8 cellular contexts compared by ENCODE assay signal in the genomic region with DNA sequence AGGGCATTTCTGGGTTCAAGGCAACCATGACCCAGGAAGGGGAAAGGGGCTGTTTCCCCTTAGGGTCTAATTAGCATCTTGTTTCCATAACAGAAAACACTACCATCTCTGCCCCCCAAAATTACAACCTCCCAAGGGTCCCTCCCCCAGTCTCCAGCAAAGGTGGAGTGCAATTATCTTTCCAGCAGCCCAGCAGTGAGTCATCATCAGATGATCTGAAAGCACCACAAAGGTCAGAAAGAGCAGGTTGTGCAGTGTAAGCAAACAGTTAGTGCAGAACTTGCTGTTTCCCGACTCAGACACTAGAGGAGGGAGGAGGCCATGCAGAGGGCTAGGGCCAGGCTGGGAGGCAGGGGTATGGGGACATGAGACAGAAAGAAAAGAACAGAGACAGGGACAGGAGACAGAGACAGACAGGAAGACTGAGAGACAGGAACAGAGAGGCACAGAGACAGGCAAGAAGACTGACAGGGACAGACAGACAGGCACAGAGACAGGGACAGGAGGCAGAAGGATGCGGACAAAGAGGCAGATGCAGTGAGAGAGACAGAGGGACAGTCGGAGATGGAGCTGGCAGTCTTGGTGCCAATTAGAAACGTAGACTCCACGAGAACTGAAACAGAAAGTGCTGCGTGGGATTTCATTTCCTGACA.
DNase-seq lines count a peak whose midpoint lies in the region; ATAC-seq and TF ChIP-seq lines count a peak whose summit lies in the region.

No MANE protein-coding gene starts in this region.

- H3K27ac ChIP-seq in spleen: peak overlapping the region; percentile 60 to 86 (median 76)

- H3K27me3 ChIP-seq in spleen (replicated peaks in 1 of 7): no peaks in the 10 kb centered on the region

- peak overlapping the region; percentile 68 to 87 (median 79) for H3K4me3 Mint-ChIP-seq in immature natural killer cell

- peaks cover 20 to 26% of the 10 kb centered on the region in 2 donors for H3K4me1 Mint-ChIP-seq in immature natural killer cell

- H3K4me1 ChIP-seq in spleen: peaks cover 8 to 51% (median 22%) of the 10 kb centered on the region in 6 donors

- peak; percentile 61 for DNase-seq in G401 (ENCODE audit: low spot score)
- DNase-seq in HT1080 (ENCODE audit: low read depth): peak; percentile 93
- peak; percentile 85 for DNase-seq in SHP77 treated with DMSO at 0.1 percent for 48 hours (lab: John Stamatoyannopoulos, UW)
- DNase-seq in astrocyte of the cerebellum (ENCODE audit: low read depth): peak; percentile 45
- DNase-seq in immature natural killer cell: peak; percentile 27 to 37 (median 36)
- DNase-seq in spleen: peak; percentile 75
- DNase-seq in DMS114 treated with DMSO at 0.1 percent for 48 hours (lab: John Stamatoyannopoulos, UW; ENCODE audit: unreplicated experiment): no peak

- no peak overlapping the region for H3K4me3 ChIP-seq in astrocyte of the cerebellum (ENCODE audit: low read depth, low read length)
- peak overlapping the region in 5 of 8 donors; percentile 5 to 52 (median 7) for H3K4me3 ChIP-seq in spleen

- WGBS in spleen, 5 donors: 14 to 18% (median 15%) methylated on average over 6 of the region's 6 CpGs

- TF ChIP-seq CTCF in astrocyte of the cerebellum (IDR thresholded peaks at IDR 0.05; ENCODE audit: low read depth, low read length, missing control alignments) (peak; percentile 78), spleen (IDR thresholded peaks at IDR 0.05 in 8 of 11, conservative IDR thresholded peaks at IDR 0.05 in 3 of 11) (peak in 5 of 11 experiments; percentile 28 to 42 (median 32))

- H3K9me3 ChIP-seq in spleen: no peaks in the 10 kb centered on the region

- intact Hi-C loops in spleen (cut with DNase I; ENCODE audit: low total_unique reads): loop anchor here (10.0 kb wide), 1 partner anchor 74 kb away; no protein-coding TSS in a partner anchor

- peak; percentile 91 for ATAC-seq in GM21515 (IDR thresholded peaks at IDR 0.05; ENCODE audit: unreplicated experiment)

- no peaks in the 10 kb centered on the region for H3K9me3 Mint-ChIP-seq in immature natural killer cell

- peak in 1 of 3 donors; percentile 20 for TF ChIP-seq POLR2A in spleen (IDR thresholded peaks at IDR 0.05)

- H3K36me3 ChIP-seq in spleen: peaks cover 0 to 55% (median 5%) of the 10 kb centered on the region in 6 donors

- H3K27me3 Mint-ChIP-seq in immature natural killer cell (ENCODE audit: low read depth in 3 of 3): peaks cover 2 to 3% (median 3%) of the 10 kb centered on the region in 3 donors

- peak overlapping the region; percentile 79 to 94 (median 90) for H3K27ac Mint-ChIP-seq in immature natural killer cell

- in situ Hi-C loops in G401 (cut with HindIII; ENCODE audit: low sequenced_read_pairs): no loop called here
- in situ Hi-C loops in astrocyte of the cerebellum (cut with HindIII; ENCODE audit: low sequenced_read_pairs): no loop called here

- peaks cover 4 to 10% (median 10%) of the 10 kb centered on the region in 3 donors for H3K36me3 Mint-ChIP-seq in immature natural killer cell
